ENCODE assay signal across 1 cellular context in the genomic region with DNA sequence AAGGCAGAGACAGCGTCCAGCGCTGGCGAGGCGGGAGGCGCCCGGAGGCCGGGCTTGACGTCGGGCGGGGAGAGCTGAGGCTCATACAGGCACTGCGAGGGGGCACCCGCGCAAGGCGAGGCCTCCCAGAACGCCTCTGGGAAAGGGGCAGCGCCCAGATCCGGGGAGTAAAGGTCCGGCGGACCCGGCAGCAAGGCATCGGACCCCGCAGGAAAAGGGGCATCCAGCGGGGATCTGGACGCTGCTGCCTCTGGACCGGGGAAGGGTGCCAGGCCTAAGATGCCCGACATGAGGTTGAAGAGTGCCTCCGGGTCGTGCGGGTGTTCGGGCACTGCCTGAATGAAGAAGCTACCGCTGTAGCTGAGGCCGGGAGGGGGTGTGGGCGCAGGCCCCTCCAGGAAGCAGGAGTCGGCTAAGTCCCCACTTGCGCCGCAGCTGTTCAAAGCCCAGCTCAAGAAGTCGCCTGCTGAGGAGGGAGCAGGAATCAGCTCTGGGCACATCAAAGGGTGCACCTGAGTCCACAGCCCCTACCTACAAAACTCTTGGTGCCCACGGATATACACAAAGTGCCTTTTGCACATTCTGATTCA.
TF ChIP-seq lines count a peak whose summit lies in the region.

No MANE protein-coding gene starts in this region.

TF ChIP-seq in SK-N-SH treated with all-trans-retinoic acid at 6 μM for 48 hours, 23 proteins besides CTCF, POLR2A, EP300 and RAD21 (continued from another document):
- TF ChIP-seq POU6F1 (CRISPR knock-in tag; IDR thresholded peaks at IDR 0.05; ENCODE audit: borderline replicate concordance, low read depth), result no peak
- no peak for TF ChIP-seq CSRNP3 (CRISPR knock-in tag; IDR thresholded peaks at IDR 0.05)
- no peak for TF ChIP-seq PPARA (CRISPR knock-in tag; IDR thresholded peaks at IDR 0.05; ENCODE audit: borderline replicate concordance)
TF ChIP-seq in SK-N-SH treated with all-trans-retinoic acid at 6 μM for 48 hours: peak in this region for 0.
